Comparison of ENCODE assay signal across 21 cellular contexts in the genomic region with DNA sequence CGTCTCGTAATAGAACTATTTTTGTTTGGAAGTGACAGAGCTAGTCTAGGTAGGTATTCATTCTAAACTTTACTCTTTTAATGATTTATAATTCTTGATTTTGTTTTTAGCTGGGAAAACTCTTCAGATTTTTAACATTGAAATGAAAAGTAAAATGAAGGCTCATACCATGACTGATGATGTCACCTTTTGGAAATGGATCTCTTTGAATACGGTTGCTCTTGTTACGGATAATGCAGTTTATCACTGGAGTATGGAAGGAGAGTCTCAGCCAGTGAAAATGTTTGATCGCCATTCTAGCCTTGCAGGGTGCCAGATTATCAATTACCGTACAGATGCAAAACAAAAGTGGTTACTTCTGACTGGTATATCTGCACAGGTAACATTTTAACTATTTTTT. TPM values are rescaled to one million over a fixed set of nuclear protein-coding genes. Genes with fewer than 3 reads are reported as not detected.
A peak's percentile ranks its signal among the peaks of the same experiment; 100 is the strongest.
DNase-seq lines count a peak whose midpoint lies in the region; ATAC-seq, FAIRE-seq and TF ChIP-seq lines count a peak whose summit lies in the region.
"Had no signal": no experiment of that assay in that cellular context is flagged by ENCODE, and none has a peak within 500 bp of the region (broad histone marks: within the 10 kb centered on the region; RNA-seq: fewer than 3 reads in every experiment).

No MANE protein-coding gene starts in this region.

- DNase-seq in cardiac muscle cell (ENCODE audit: low read depth in 1 of 2, low spot score in 1 of 2) (no peak), Right ventricle myocardium inferior (ENCODE audit: missing footprints) (no peak), IMR-90 (no peak), endothelial cell of umbilical vein (ENCODE audit: low read depth, low spot score) (no peak), COLO829 (ENCODE audit: low spot score) (no peak), natural killer cell (no peak)
- DNase-seq in activated CD4-positive, alpha-beta T cell treated with anti-CD3 and anti-CD28 coated beads for 48 hours, result no peak
- DNase-seq: Caco-2; CD8-positive, alpha-beta T cell; DMS79; GDM1; GM23248 had no signal

- H3K27ac ChIP-seq in cardiac muscle cell (peak overlapping the region; percentile 70), IMR-90 (ENCODE audit: insufficient read depth, low read length) (no peak overlapping the region), angular gyrus (ENCODE audit: low read depth, low read length) (peak overlapping the region; percentile 9), endothelial cell of umbilical vein (ENCODE audit: insufficient read depth, low read depth, low read length) (no peak overlapping the region)
- H3K27ac ChIP-seq: BLaER1 treated with 17β-estradiol and CSF1 and Interleukin-3, amounts not matched to agents 10 nM and 100 nM; GM23248; HL-60 had no signal

- in situ Hi-C loops in IMR-90 (cut with MboI; ENCODE audit: low sequenced_read_pairs), result no loop called here

- dilution Hi-C loops in IMR-90 (cut with HindIII; ENCODE audit: low sequenced_read_pairs, unreplicated experiment), result no loop called here
- dilution Hi-C loops in endothelial cell of umbilical vein (cut with MboI; ENCODE audit: extremely low pct_ligation_motif_present, low sequenced_read_pairs), result no loop called here

- H3K4me3 ChIP-seq in cardiac muscle cell (no peak overlapping the region), IMR-90 (ENCODE audit: insufficient read depth, low read depth, low read length) (no peak overlapping the region), endothelial cell of umbilical vein (replicated peaks in 1 of 3; ENCODE audit: insufficient read depth in 1 of 3, low read depth in 1 of 3, low read length in 3 of 3) (no peak overlapping the region)
- H3K4me3 ChIP-seq: BLaER1 treated with 17β-estradiol and CSF1 and Interleukin-3, amounts not matched to agents 10 nM and 100 nM; GM23248; HAP-1 had no signal

- intact Hi-C loops in Right ventricle myocardium inferior (cut with DNase I), result no loop called here
- intact Hi-C loops in IMR-90 (cut with micrococcal nuclease), result no loop called here
- intact Hi-C loops in endothelial cell of umbilical vein (cut with micrococcal nuclease), result no loop called here
- intact Hi-C loops in natural killer cell (cut with micrococcal nuclease), result no loop called here

- H4K8ac ChIP-seq in IMR-90 (ENCODE audit: low read depth in 2 of 2, low read length in 2 of 2), result no peak overlapping the region

- H3K36me3 ChIP-seq in cardiac muscle cell, result peaks cover 76% of the 10 kb centered on the region
- peaks cover 42% of the 10 kb centered on the region for H3K36me3 ChIP-seq in IMR-90 (ENCODE audit: control insufficient read depth, insufficient read depth, low read length)
- H3K36me3 ChIP-seq in endothelial cell of umbilical vein (ENCODE audit: control insufficient read depth in 2 of 2, extremely low read depth in 1 of 2, insufficient read depth in 2 of 2, low read length in 2 of 2), result peaks cover 9 to 48% of the 10 kb centered on the region in 2 experiments

- H3K9me3 ChIP-seq in cardiac muscle cell (ENCODE audit: low read depth) (no peaks in the 10 kb centered on the region), IMR-90 (ENCODE audit: control insufficient read depth, insufficient read depth, low read length) (peaks cover under 1% of the 10 kb centered on the region; the same call in 1 of the 2 replicates), endothelial cell of umbilical vein (replicated peaks; ENCODE audit: control insufficient read depth, insufficient read depth, low read length) (no peaks in the 10 kb centered on the region)
- H3K9me3 ChIP-seq: Caco-2, HAP-1 had no signal

- H4K5ac ChIP-seq in IMR-90 (ENCODE audit: low read depth, low read length), result no peak overlapping the region

- POLR2A ChIA-PET in IMR-90 (lab: Charles Lee; ENCODE audit: unreplicated experiment), result no interaction called here
- POLR2A ChIA-PET in endothelial cell of umbilical vein (lab: Charles Lee), result no interaction called here

- no peak overlapping the region for H3K23ac ChIP-seq in IMR-90 (ENCODE audit: low read depth, low read length)

- H3K27me3 ChIP-seq in cardiac muscle cell (no peaks in the 10 kb centered on the region), IMR-90 (ENCODE audit: control insufficient read depth, insufficient read depth, low read length) (no peaks in the 10 kb centered on the region), endothelial cell of umbilical vein (ENCODE audit: control insufficient read depth in 2 of 2, insufficient read depth in 2 of 2, low read length in 2 of 2) (no peaks in the 10 kb centered on the region)
- H3K27me3 ChIP-seq: BLaER1 treated with 17β-estradiol and CSF1 and Interleukin-3, amounts not matched to agents 10 nM and 100 nM had no signal

- no peak overlapping the region for H2BK5ac ChIP-seq in IMR-90 (ENCODE audit: low read depth, low read length, poor library complexity, severe bottlenecking)

- no peaks in the 10 kb centered on the region for H3K9me3 Mint-ChIP-seq in natural killer cell
- H3K9me3 Mint-ChIP-seq: CD8-positive, alpha-beta T cell had no signal

- H3K4me2 ChIP-seq in IMR-90 (ENCODE audit: low read depth, low read length) (no peak overlapping the region), endothelial cell of umbilical vein (ENCODE audit: insufficient read depth, low read length) (no peak overlapping the region)

- H3K9me1 ChIP-seq in IMR-90 (ENCODE audit: insufficient read depth, low read length), result peaks cover 4% of the 10 kb centered on the region; the same call in 1 of the 2 replicates
- H3K9me1 ChIP-seq in endothelial cell of umbilical vein (replicated peaks; ENCODE audit: control insufficient read depth, extremely low read depth, insufficient read depth, low read length), result peaks cover 3% of the 10 kb centered on the region

- no peak overlapping the region for H2BK120ac ChIP-seq in IMR-90 (ENCODE audit: low read depth, low read length)

- ATAC-seq in Right ventricle myocardium inferior, result no peak
- ATAC-seq in IMR-90 (ENCODE audit: low read depth), result no peak
- ATAC-seq in natural killer cell, result no peak
- ATAC-seq: CD8-positive, alpha-beta T cell had no signal

- no peak for FAIRE-seq in endothelial cell of umbilical vein (lab: Jason Lieb, UNC)
- FAIRE-seq: D721Med, GM12892, GM18507 had no signal

- WGBS in IMR-90 (ENCODE audit: extremely low coverage in 2 of 2, insufficient read length in 1 of 2), 2 experiments, result 100% methylated on average over 1 of the region's 6 CpGs; no CpG with 5 or more reads in 1 of the 2 experiments

- no peak overlapping the region for H3K4me3 Mint-ChIP-seq in natural killer cell
- H3K4me3 Mint-ChIP-seq: B cell; CD8-positive, alpha-beta T cell; IgD-negative memory B cell had no signal

- no peaks in the 10 kb centered on the region for H3K27me3 Mint-ChIP-seq in natural killer cell (ENCODE audit: low read depth in 2 of 2)
- H3K27me3 Mint-ChIP-seq: B cell, IgD-negative memory B cell had no signal

- no peak overlapping the region for H2BK20ac ChIP-seq in IMR-90 (ENCODE audit: low read depth, low read length)

- H3K9ac ChIP-seq in IMR-90 (ENCODE audit: low read depth, low read length) (no peak overlapping the region), endothelial cell of umbilical vein (replicated peaks; ENCODE audit: extremely low read depth, insufficient read depth, low read length) (no peak overlapping the region)
- H3K9ac ChIP-seq: BLaER1 treated with 17β-estradiol and CSF1 and Interleukin-3, amounts not matched to agents 10 nM and 100 nM; GM23248 had no signal

- no peak overlapping the region for H2AK5ac ChIP-seq in IMR-90 (ENCODE audit: low read depth, low read length)

- H3K36me3 Mint-ChIP-seq in natural killer cell, result peaks cover 20% of the 10 kb centered on the region

- peaks cover 83% of the 10 kb centered on the region for H4K20me1 ChIP-seq in IMR-90 (ENCODE audit: insufficient read depth, low read length)
- peaks cover 1% of the 10 kb centered on the region for H4K20me1 ChIP-seq in endothelial cell of umbilical vein (replicated peaks; ENCODE audit: control insufficient read depth, extremely low read depth, insufficient read depth, low read length)

- no peak overlapping the region for H2AK9ac ChIP-seq in IMR-90 (replicated peaks; ENCODE audit: low read depth, low read length, poor library complexity)

- H2AFZ ChIP-seq in IMR-90 (replicated peaks; ENCODE audit: low read length, poor library complexity) (no peak overlapping the region), endothelial cell of umbilical vein (ENCODE audit: low read depth, low read length) (no peak overlapping the region)
- H2AFZ ChIP-seq: GM23248 had no signal

- TF ChIP-seq CTCF in cardiac muscle cell (IDR thresholded peaks at IDR 0.05; ENCODE audit: low read depth, low read length) (no peak), IMR-90 (conservative IDR thresholded peaks at IDR 0.05; ENCODE audit: low read depth, low read length) (no peak), endothelial cell of umbilical vein (IDR thresholded peaks at IDR 0.05; ENCODE audit: extremely low read depth in 1 of 2, insufficient read depth in 1 of 2, low read depth in 1 of 2, low read length in 2 of 2) (no peak), natural killer cell (IDR thresholded peaks at IDR 0.05) (no peak)

- CTCF ChIA-PET in IMR-90 (lab: Yijun Ruan, JAX), result interaction anchor here (0.7 kb wide), 1 partner anchor 15 kb away, joined by 3 read pairs; no protein-coding TSS in a partner anchor
- CTCF ChIA-PET in endothelial cell of umbilical vein (lab: Charles Lee), result interaction anchor here (2.0 kb wide), 1 partner anchor 9 kb away, joined by 5 read pairs; no protein-coding TSS in a partner anchor

- no peak overlapping the region for H2BK15ac ChIP-seq in IMR-90 (ENCODE audit: low read depth, low read length)

- no peak overlapping the region for H4K91ac ChIP-seq in IMR-90 (ENCODE audit: insufficient read depth, low read depth, low read length)

- peaks cover 23 to 65% of the 10 kb centered on the region in 2 experiments; a peak in 3 of 4 replicates for H3K79me1 ChIP-seq in IMR-90 (ENCODE audit: low read depth in 1 of 2, low read length in 2 of 2)

- H3K4me1 Mint-ChIP-seq in natural killer cell, result peaks cover 43 to 50% of the 10 kb centered on the region in 2 donors

- H3K27ac Mint-ChIP-seq in natural killer cell, result peak overlapping the region in 1 of 2 donors; percentile 27
- H3K27ac Mint-ChIP-seq: B cell; CD8-positive, alpha-beta T cell; IgD-negative memory B cell had no signal

- H3K79me2 ChIP-seq in endothelial cell of umbilical vein (ENCODE audit: control insufficient read depth, insufficient read depth, low read length), result peaks cover 89% of the 10 kb centered on the region

- TF ChIP-seq RAD21 in IMR-90 (IDR thresholded peaks at IDR 0.05; ENCODE audit: low read length), result no peak

- no peak overlapping the region for H3K56ac ChIP-seq in IMR-90 (ENCODE audit: extremely low read depth, insufficient read depth, low read length)

- no peak overlapping the region for H3K4ac ChIP-seq in IMR-90 (ENCODE audit: low read depth, low read length)

- H3K18ac ChIP-seq in IMR-90 (ENCODE audit: low read depth, low read length), result no peak overlapping the region

- BruUV-seq in IMR-90 (replicated peaks; lab: Mats Ljungman, UMichigan) (TSS peak; percentile 50), endothelial cell of umbilical vein (replicated peaks; lab: Mats Ljungman, UMichigan) (TSS peak; percentile 13)

- H3K14ac ChIP-seq in IMR-90 (replicated peaks; ENCODE audit: low read depth, low read length), result no peak overlapping the region

- H3K4me1 ChIP-seq in cardiac muscle cell (ENCODE audit: low read depth) (peaks cover 15% of the 10 kb centered on the region), IMR-90 (ENCODE audit: control insufficient read depth, insufficient read depth, low read length) (peaks cover 6% of the 10 kb centered on the region; the same call in 1 of the 2 replicates), endothelial cell of umbilical vein (ENCODE audit: control insufficient read depth, extremely low read depth, insufficient read depth, low read length) (peaks cover 8% of the 10 kb centered on the region)
- H3K4me1 ChIP-seq: HAP-1 had no signal

- TF ChIP-seq POLR2A in IMR-90 (IDR thresholded peaks at IDR 0.05; ENCODE audit: low read depth, low read length) (no peak), endothelial cell of umbilical vein (IDR thresholded peaks at IDR 0.05; ENCODE audit: low read depth, low read length) (no peak)

RNA-seq across cellular contexts. Expression of gene CLTC, which starts 27.6 kb away (rescaled TPM):
- total RNA-seq in cardiac muscle cell (275 and 286 TPM in 2 replicates), Right ventricle myocardium inferior (136 TPM), IMR-90 (2012; rRNA removed) (576 and 641 TPM in 2 replicates), endothelial cell of umbilical vein (317 and 326 TPM in 2 replicates), natural killer cell (100 to 1,000 TPM; 116 to 127 (median 117) TPM)
- polyA plus RNA-seq in cardiac muscle cell (168 and 172 TPM in 2 replicates), IMR-90 (2012; rRNA removed) (156 and 181 TPM in 2 replicates), endothelial cell of umbilical vein (164 and 169 TPM in 2 replicates)
- 72.2 and 169 TPM in 2 replicates for polyA plus RNA-seq in IMR-90 (2012; cell fraction: cytosol; rRNA removed)
- 55.8 and 274 TPM in 2 replicates for polyA plus RNA-seq in IMR-90 (2012; cell fraction: nucleus; rRNA removed; ENCODE audit: low replicate concordance)
- 292 and 313 TPM in 2 replicates for polyA plus RNA-seq in endothelial cell of umbilical vein (2011; cell fraction: cytosol; rRNA removed)
- polyA plus RNA-seq in endothelial cell of umbilical vein (2011; cell fraction: nucleus; rRNA removed), result 284 and 338 TPM in 2 replicates
- polyA plus RNA-seq in endothelial cell of umbilical vein (2012), result 240 and 294 TPM in 2 replicates
- 694 and 730 TPM in 2 replicates for polyA minus RNA-seq in endothelial cell of umbilical vein
- 195 TPM for polyA minus RNA-seq in endothelial cell of umbilical vein (2011; cell fraction: cytosol; rRNA and poly(A)+ RNA removed)
- polyA minus RNA-seq in endothelial cell of umbilical vein (2011; cell fraction: nucleus; rRNA and poly(A)+ RNA removed), result 248 and 392 TPM in 2 replicates

RNA-seq across cellular contexts. Expression of gene PTRH2, which starts 59.9 kb away (rescaled TPM):
- total RNA-seq in cardiac muscle cell, result 9.3 and 12.0 TPM in 2 replicates
- 17.7 and 22.9 TPM in 2 replicates for polyA plus RNA-seq in cardiac muscle cell
- total RNA-seq in Right ventricle myocardium inferior, result 10.2 TPM
- total RNA-seq in IMR-90 (2012; rRNA removed), result 24.9 and 41.7 TPM in 2 replicates
- polyA plus RNA-seq in IMR-90 (2012; rRNA removed), result 45.7 and 49.7 TPM in 2 replicates
- polyA plus RNA-seq in IMR-90 (2012; cell fraction: cytosol; rRNA removed), result 16.5 and 31.5 TPM in 2 replicates
- 4.6 and 33.1 TPM in 2 replicates for polyA plus RNA-seq in IMR-90 (2012; cell fraction: nucleus; rRNA removed; ENCODE audit: low replicate concordance)
- total RNA-seq in endothelial cell of umbilical vein, result 40.1 and 41.2 TPM in 2 replicates
- 40.0 and 46.7 TPM in 2 replicates for polyA plus RNA-seq in endothelial cell of umbilical vein
- polyA plus RNA-seq in endothelial cell of umbilical vein (2011; cell fraction: cytosol; rRNA removed), result 67.8 and 71.1 TPM in 2 replicates
- 35.3 and 44.1 TPM in 2 replicates for polyA plus RNA-seq in endothelial cell of umbilical vein (2011; cell fraction: nucleus; rRNA removed)
- polyA plus RNA-seq in endothelial cell of umbilical vein (2012), result 66.7 and 78.1 TPM in 2 replicates
- 49.5 and 59.7 TPM in 2 replicates for polyA minus RNA-seq in endothelial cell of umbilical vein
- 13.0 TPM for polyA minus RNA-seq in endothelial cell of umbilical vein (2011; cell fraction: cytosol; rRNA and poly(A)+ RNA removed)
- 13.7 and 17.6 TPM in 2 replicates for polyA minus RNA-seq in endothelial cell of umbilical vein (2011; cell fraction: nucleus; rRNA and poly(A)+ RNA removed)
- 10 to 100 TPM in 1 of 3 donors, 1 to 10 TPM in 2; 5.9 to 10.5 (median 6.6) TPM for total RNA-seq in natural killer cell

Comparison
In these comparisons a context has a peak if more than half of its experiments do, and no peak if none do; other contexts are left out.
1. H3K27ac ChIP-seq: peak in cardiac muscle cell (single experiment) and angular gyrus (single experiment); none in IMR-90 (single experiment) and endothelial cell of umbilical vein (single experiment).